In the genomic region with DNA sequence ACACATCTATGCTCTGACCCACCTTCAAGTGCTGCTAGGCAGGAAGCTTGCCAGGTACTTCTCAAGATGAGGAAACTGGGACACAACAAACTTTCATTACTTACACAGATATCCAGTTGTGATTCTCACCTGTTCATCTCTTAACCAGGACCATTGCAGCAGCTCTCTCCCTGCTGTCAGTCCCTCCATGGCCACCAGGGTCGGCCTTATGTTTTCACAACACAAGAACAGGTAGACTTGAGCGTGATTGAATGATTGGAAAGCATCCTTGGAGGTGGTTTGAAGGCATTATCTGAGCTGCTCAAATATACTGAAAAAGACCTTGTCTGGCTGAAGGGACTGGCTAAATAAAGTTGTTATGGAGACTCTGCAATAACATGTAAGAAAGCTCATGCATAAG, we compare ENCODE assay signal across 13 cellular contexts.
DNase-seq lines count a peak whose midpoint lies in the region; ATAC-seq and TF ChIP-seq lines count a peak whose summit lies in the region.
"Had no signal": no experiment of that assay in that cellular context is flagged by ENCODE, and none has a peak within 500 bp of the region (broad histone marks: within the 10 kb centered on the region; RNA-seq: fewer than 3 reads in every experiment).

No MANE protein-coding gene starts in this region.

- H3K9me3 ChIP-seq in MM.1S (replicated peaks; ENCODE audit: insufficient read depth, low read length) (no peaks in the 10 kb centered on the region), neural progenitor cell (ENCODE audit: low read depth) (no peaks in the 10 kb centered on the region)

- no peaks in the 10 kb centered on the region for H3K4me1 Mint-ChIP-seq in neural progenitor cell

- peaks cover 18% of the 10 kb centered on the region for H3K36me3 Mint-ChIP-seq in neural progenitor cell

- H3K4me1 ChIP-seq in MM.1S (ENCODE audit: low read length) = no peaks in the 10 kb centered on the region
- H3K4me1 ChIP-seq in neural progenitor cell = no peaks in the 10 kb centered on the region
- H3K4me1 ChIP-seq: parathyroid adenoma had no signal

- H3K27ac ChIP-seq in MM.1S (ENCODE audit: low read length) (no peak overlapping the region), neural progenitor cell (no peak overlapping the region)
- H3K27ac ChIP-seq: parathyroid adenoma, SK-N-MC had no signal

- H4K20me1 ChIP-seq in MM.1S (ENCODE audit: insufficient read depth, low read length) = no peaks in the 10 kb centered on the region
- H4K20me1 ChIP-seq in neural progenitor cell (ENCODE audit: low read depth) = no peaks in the 10 kb centered on the region

- peaks cover 3% of the 10 kb centered on the region; the same call in 1 of the 2 replicates for H3K36me3 ChIP-seq in MM.1S (replicated peaks; ENCODE audit: insufficient read depth, low read length)
- H3K36me3 ChIP-seq in neural progenitor cell = peaks cover 14% of the 10 kb centered on the region

- no peak overlapping the region for H3K4me3 Mint-ChIP-seq in neural progenitor cell
- H3K4me3 Mint-ChIP-seq: activated naive CD8-positive, alpha-beta T cell had no signal

- H3F3A ChIP-seq in MM.1S (ENCODE audit: insufficient read depth, low read length) (no peaks in the 10 kb centered on the region), neural progenitor cell (ENCODE audit: low read depth) (peaks cover 6% of the 10 kb centered on the region)

- no peak overlapping the region for H3K27ac Mint-ChIP-seq in neural progenitor cell
- H3K27ac Mint-ChIP-seq: activated naive CD8-positive, alpha-beta T cell had no signal

- H3K27me3 ChIP-seq in MM.1S (replicated peaks; ENCODE audit: insufficient read depth, low read length) = no peaks in the 10 kb centered on the region
- H3K27me3 ChIP-seq in neural progenitor cell = no peaks in the 10 kb centered on the region

- TF ChIP-seq CTCF in MM.1S (IDR thresholded peaks at IDR 0.05; ENCODE audit: low read length) (peak; percentile 21; the same call in 1 of the 2 replicates), neural progenitor cell (IDR thresholded peaks at IDR 0.05) (peak; percentile 26)

- H3K4me3 ChIP-seq in MM.1S (ENCODE audit: low read length) (no peak overlapping the region), neural progenitor cell (no peak overlapping the region)
- H3K4me3 ChIP-seq: SK-N-MC had no signal

- H3K79me2 ChIP-seq in MM.1S (ENCODE audit: low read length) (no peaks in the 10 kb centered on the region), neural progenitor cell (ENCODE audit: low read depth) (no peaks in the 10 kb centered on the region)
- H3K79me2 ChIP-seq: parathyroid adenoma had no signal

- peak; percentile 39 for DNase-seq in DMS53 (lab: John Stamatoyannopoulos, UW)
- DNase-seq in DMS53 treated with DMSO at 0.1 percent for 48 hours (lab: John Stamatoyannopoulos, UW; ENCODE audit: unreplicated experiment) = no peak
- DNase-seq in MM.1S = no peak
- peak; percentile 7 for DNase-seq in dermis blood vessel endothelial cell
- DNase-seq in neural progenitor cell (ENCODE audit: low spot score) = no peak
- no peak for DNase-seq in midbrain (lab: John Stamatoyannopoulos, UW)
- DNase-seq: stimulated activated CD4-positive, alpha-beta T cell treated with anti-CD3 and anti-CD28 coated beads, Interleukin-12 subunit alpha, Interleukin-12 subunit beta, amount 100 ng/mL, for 4 hours had no signal

- H3K9me3 Mint-ChIP-seq in neural progenitor cell = no peaks in the 10 kb centered on the region

- no peak overlapping the region for H3K9ac ChIP-seq in MM.1S (ENCODE audit: low read length)
- no peak overlapping the region for H3K9ac ChIP-seq in neural progenitor cell
- H3K9ac ChIP-seq: parathyroid adenoma had no signal

- peaks cover 2% of the 10 kb centered on the region for H3K27me3 Mint-ChIP-seq in neural progenitor cell (ENCODE audit: insufficient read depth, low read depth)
- H3K27me3 Mint-ChIP-seq: activated naive CD8-positive, alpha-beta T cell had no signal

- no peak overlapping the region for H2AFZ ChIP-seq in MM.1S (ENCODE audit: low read length)
- H2AFZ ChIP-seq in neural progenitor cell (replicated peaks) = no peak overlapping the region
- H2AFZ ChIP-seq: parathyroid adenoma had no signal

- no peaks in the 10 kb centered on the region for H3K9me2 ChIP-seq in MM.1S (replicated peaks; ENCODE audit: insufficient read depth, low read length)

- H3K4me2 ChIP-seq in MM.1S (ENCODE audit: low read depth, low read length) (no peak overlapping the region), neural progenitor cell (no peak overlapping the region)

- no peak for ATAC-seq in GM21528 (IDR thresholded peaks at IDR 0.05; ENCODE audit: low FRiP score, unreplicated experiment)
- no peak for ATAC-seq in GM19328 (IDR thresholded peaks at IDR 0.05; ENCODE audit: unreplicated experiment)
- ATAC-seq: esophagus mucosa had no signal

Comparison
In these comparisons a context has a peak if more than half of its experiments do, and no peak if none do; other contexts are left out.
1. DNase-seq: peak in DMS53 (single experiment) and dermis blood vessel endothelial cell (single experiment); none in DMS53 treated with DMSO at 0.1 percent for 48 hours (single experiment), MM.1S (single experiment), neural progenitor cell (single experiment) and midbrain (single experiment).